Comparison of ENCODE assay signal across 12 cellular contexts in the genomic region with DNA sequence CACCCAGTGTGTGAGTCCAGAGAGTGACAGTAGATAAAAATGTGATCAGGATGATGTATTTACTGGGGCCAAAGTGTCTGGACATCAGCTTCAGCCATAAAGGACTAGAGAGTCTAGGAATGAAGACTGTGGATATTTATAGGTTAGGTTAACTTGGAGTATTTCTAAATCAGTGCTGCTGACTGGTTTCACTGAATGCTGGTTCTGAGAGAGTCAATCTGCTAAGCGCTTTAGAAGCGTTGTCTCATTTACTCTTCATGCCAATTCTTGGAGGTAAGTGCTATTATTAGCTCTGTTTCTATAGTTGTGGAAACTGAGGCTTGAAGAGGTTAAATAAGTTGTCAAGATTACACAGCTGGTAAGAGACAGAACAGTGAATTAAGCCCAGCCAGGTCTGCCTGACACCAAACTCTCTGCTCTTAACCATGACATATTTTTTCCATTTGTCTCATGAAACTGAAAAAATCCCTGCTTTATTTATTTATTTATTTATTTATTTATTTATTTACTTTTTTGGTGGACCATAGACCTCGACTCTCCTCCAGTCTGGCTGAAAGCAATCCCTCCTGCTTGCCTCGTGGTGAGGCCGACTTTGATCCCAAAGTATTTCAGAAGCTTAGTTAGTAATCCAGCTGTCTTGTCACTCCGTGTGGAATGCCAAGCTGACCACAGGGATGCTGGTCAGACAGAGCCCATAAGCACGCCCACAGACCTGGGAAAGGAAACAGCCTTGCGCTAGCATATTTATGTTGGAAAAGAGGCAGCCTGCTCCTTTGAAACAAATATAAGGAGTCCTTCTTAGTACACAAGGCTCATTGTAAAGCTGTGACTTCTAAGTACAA. TPM values are rescaled to one million over a fixed set of nuclear protein-coding genes. Genes with fewer than 3 reads are reported as not detected.
DNase-seq lines count a peak whose midpoint lies in the region; ATAC-seq and TF ChIP-seq lines count a peak whose summit lies in the region.
"Had no signal": no experiment of that assay in that cellular context is flagged by ENCODE, and none has a peak within 500 bp of the region (broad histone marks: within the 10 kb centered on the region; RNA-seq: fewer than 3 reads in every experiment).

No MANE protein-coding gene starts in this region.

- H3K9me3 Mint-ChIP-seq in WTC11 = no peaks in the 10 kb centered on the region
- H3K9me3 Mint-ChIP-seq in activated T-cell treated with anti-CD3 and anti-CD28 coated beads, Interleukin-2, amount 50 U/mL, for 24 hours = no peaks in the 10 kb centered on the region
- peaks cover 6% of the 10 kb centered on the region for H3K9me3 Mint-ChIP-seq in progenitor cell of endocrine pancreas (ENCODE audit: low read depth)

- DNase-seq in GM03348 (ENCODE audit: low spot score) = peak; percentile 90
- peak; percentile 11 for DNase-seq in WTC11 (ENCODE audit: low spot score)
- DNase-seq in Right ventricle myocardium inferior (ENCODE audit: missing footprints) = peak; percentile 59
- DNase-seq in psoas muscle = peak in 1 of 2 donors; percentile 47
- DNase-seq in activated CD4-positive, alpha-beta T cell treated with anti-CD3 and anti-CD28 coated beads for 4 hours = no peak
- no peak for DNase-seq in activated T-cell treated with anti-CD3 and anti-CD28 coated beads, Interleukin-2, amount 50 U/mL, for 24 hours
- DNase-seq in progenitor cell of endocrine pancreas (ENCODE audit: low spot score, unreplicated experiment) = no peak
- DNase-seq: activated T-cell treated with anti-CD3 and anti-CD28 coated beads, Interleukin-2, amount 50 U/mL, for 48 hours; NCI-H1417 treated with DMSO at 0.1 percent for 48 hours had no signal

- no peak overlapping the region for H3K4me3 Mint-ChIP-seq in WTC11
- H3K4me3 Mint-ChIP-seq in activated T-cell treated with anti-CD3 and anti-CD28 coated beads, Interleukin-2, amount 50 U/mL, for 24 hours = no peak overlapping the region
- H3K4me3 Mint-ChIP-seq in progenitor cell of endocrine pancreas (ENCODE audit: low read depth) = no peak overlapping the region

- peaks cover 4% of the 10 kb centered on the region for H3K9me3 ChIP-seq in psoas muscle

- H3K27me3 Mint-ChIP-seq in WTC11 (ENCODE audit: low read depth) (no peaks in the 10 kb centered on the region), progenitor cell of endocrine pancreas (no peaks in the 10 kb centered on the region)
- no peaks in the 10 kb centered on the region for H3K27me3 Mint-ChIP-seq in activated T-cell treated with anti-CD3 and anti-CD28 coated beads, Interleukin-2, amount 50 U/mL, for 24 hours

- H3K4me3 ChIP-seq in psoas muscle = no peak overlapping the region

- H3K27ac ChIP-seq in psoas muscle = peak overlapping the region; percentile 66

- no peak for TF ChIP-seq CTCF in WTC11 (IDR thresholded peaks at IDR 0.05)
- no peak for TF ChIP-seq CTCF in psoas muscle (IDR thresholded peaks at IDR 0.05)
- TF ChIP-seq CTCF in progenitor cell of endocrine pancreas (IDR thresholded peaks at IDR 0.05; ENCODE audit: unreplicated experiment) = no peak

- ATAC-seq in WTC11 (no peak), Right ventricle myocardium inferior (peak; percentile 62), psoas muscle (peak; percentile 83 to 99 (median 98)), HG03097 (IDR thresholded peaks at IDR 0.05; ENCODE audit: low FRiP score, unreplicated experiment) (no peak)

- 16 to 32% (median 23%) methylated on average over 8 of the region's 8 CpGs for WGBS in psoas muscle, 3 donors

- CTCF ChIA-PET in WTC11 (lab: Charles Lee) = no interaction called here

- H3K36me3 ChIP-seq in psoas muscle (ENCODE audit: insufficient read depth in 1 of 2, low read depth in 1 of 2) = no peaks in the 10 kb centered on the region

- POLR2A ChIA-PET in WTC11 (lab: Charles Lee) = no interaction called here

- peaks cover 4% of the 10 kb centered on the region; the same call in 1 of the 2 replicates for H3K4me1 Mint-ChIP-seq in WTC11
- no peaks in the 10 kb centered on the region for H3K4me1 Mint-ChIP-seq in activated T-cell treated with anti-CD3 and anti-CD28 coated beads, Interleukin-2, amount 50 U/mL, for 24 hours (ENCODE audit: low read depth)
- H3K4me1 Mint-ChIP-seq in progenitor cell of endocrine pancreas (ENCODE audit: low read depth) = peaks cover 9% of the 10 kb centered on the region

- H3K27me3 ChIP-seq in psoas muscle (ENCODE audit: insufficient read depth in 3 of 3, low read length in 2 of 3) = no peaks in the 10 kb centered on the region

- intact Hi-C loops in Right ventricle myocardium inferior (cut with DNase I) (no loop called here), psoas muscle (cut with DNase I) (no loop called here)

- peaks cover 7% of the 10 kb centered on the region for H3K4me1 ChIP-seq in psoas muscle

- H3K36me3 Mint-ChIP-seq in WTC11 (no peaks in the 10 kb centered on the region), progenitor cell of endocrine pancreas (ENCODE audit: insufficient read depth) (no peaks in the 10 kb centered on the region)
- no peaks in the 10 kb centered on the region for H3K36me3 Mint-ChIP-seq in activated T-cell treated with anti-CD3 and anti-CD28 coated beads, Interleukin-2, amount 50 U/mL, for 24 hours (ENCODE audit: low read depth)

- H3K27ac Mint-ChIP-seq in WTC11 = no peak overlapping the region
- no peak overlapping the region for H3K27ac Mint-ChIP-seq in activated T-cell treated with anti-CD3 and anti-CD28 coated beads, Interleukin-2, amount 50 U/mL, for 24 hours
- H3K27ac Mint-ChIP-seq in progenitor cell of endocrine pancreas = no peak overlapping the region

TF ChIP-seq in WTC11, 78 proteins besides CTCF, POLR2A, EP300 and RAD21:
- TF ChIP-seq IRF2 (CRISPR knock-in tag; IDR thresholded peaks at IDR 0.05; ENCODE audit: borderline replicate concordance, low read depth) (no peak), ATF6 (CRISPR knock-in tag; IDR thresholded peaks at IDR 0.05) (no peak), NR3C1 (CRISPR knock-in tag; conservative IDR thresholded peaks at IDR 0.05; ENCODE audit: low read depth) (no peak), ZNF317 (CRISPR knock-in tag; IDR thresholded peaks at IDR 0.05; ENCODE audit: borderline replicate concordance, low read depth) (no peak), GABPB1 (CRISPR knock-in tag; IDR thresholded peaks at IDR 0.05) (no peak), NFATC4 (CRISPR knock-in tag; IDR thresholded peaks at IDR 0.05) (no peak), GRHL2 (CRISPR knock-in tag; IDR thresholded peaks at IDR 0.05; ENCODE audit: insufficient replicate concordance, severe bottlenecking) (no peak), SMAD3 (CRISPR knock-in tag; IDR thresholded peaks at IDR 0.05; ENCODE audit: borderline replicate concordance) (no peak), KAT7 (CRISPR knock-in tag; IDR thresholded peaks at IDR 0.05; ENCODE audit: borderline replicate concordance) (no peak), TEAD1 (CRISPR knock-in tag; IDR thresholded peaks at IDR 0.05) (no peak)
- TF ChIP-seq, protein P1, sequence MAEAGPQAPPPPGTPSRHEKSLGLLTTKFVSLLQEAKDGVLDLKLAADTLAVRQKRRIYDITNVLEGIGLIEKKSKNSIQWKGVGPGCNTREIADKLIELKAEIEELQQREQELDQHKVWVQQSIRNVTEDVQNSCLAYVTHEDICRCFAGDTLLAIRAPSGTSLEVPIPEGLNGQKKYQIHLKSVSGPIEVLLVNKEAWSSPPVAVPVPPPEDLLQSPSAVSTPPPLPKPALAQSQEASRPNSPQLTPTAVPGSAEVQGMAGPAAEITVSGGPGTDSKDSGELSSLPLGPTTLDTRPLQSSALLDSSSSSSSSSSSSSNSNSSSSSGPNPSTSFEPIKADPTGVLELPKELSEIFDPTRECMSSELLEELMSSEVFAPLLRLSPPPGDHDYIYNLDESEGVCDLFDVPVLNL (CRISPR knock-in tag; IDR thresholded peaks at IDR 0.05; ENCODE audit: borderline replicate concordance, low read depth) = no peak

RNA-seq across cellular contexts. Expression of gene NTMT2, which starts 16.8 kb away (rescaled TPM):
- total RNA-seq in WTC11 (2021) (0.24 to 0.44 TPM (median 0.44 TPM) in 3 replicates), Right ventricle myocardium inferior (5.3 TPM), psoas muscle (under 1 TPM in 1 of 4 donors, not detected in 3; 0.28 TPM), progenitor cell of endocrine pancreas (not detected in 2 replicates)
- polyA plus RNA-seq in psoas muscle = not detected
- total RNA-seq: glomerular endothelial cell, omental fat pad had no signal

Comparison
In these comparisons a context has a peak if more than half of its experiments do, and no peak if none do; other contexts are left out.
1. DNase-seq: peak in GM03348 (single experiment), WTC11 (single experiment) and Right ventricle myocardium inferior (single experiment); none in activated CD4-positive, alpha-beta T cell treated with anti-CD3 and anti-CD28 coated beads for 4 hours (0 of 2), activated T-cell treated with anti-CD3 and anti-CD28 coated beads, Interleukin-2, amount 50 U/mL, for 24 hours (single experiment) and progenitor cell of endocrine pancreas (single experiment).
2. ATAC-seq: peak in Right ventricle myocardium inferior (single experiment) and psoas muscle (4 of 4); none in WTC11 (single experiment) and HG03097 (single experiment).